26 cellular contexts compared by ENCODE assay signal in the genomic region with DNA sequence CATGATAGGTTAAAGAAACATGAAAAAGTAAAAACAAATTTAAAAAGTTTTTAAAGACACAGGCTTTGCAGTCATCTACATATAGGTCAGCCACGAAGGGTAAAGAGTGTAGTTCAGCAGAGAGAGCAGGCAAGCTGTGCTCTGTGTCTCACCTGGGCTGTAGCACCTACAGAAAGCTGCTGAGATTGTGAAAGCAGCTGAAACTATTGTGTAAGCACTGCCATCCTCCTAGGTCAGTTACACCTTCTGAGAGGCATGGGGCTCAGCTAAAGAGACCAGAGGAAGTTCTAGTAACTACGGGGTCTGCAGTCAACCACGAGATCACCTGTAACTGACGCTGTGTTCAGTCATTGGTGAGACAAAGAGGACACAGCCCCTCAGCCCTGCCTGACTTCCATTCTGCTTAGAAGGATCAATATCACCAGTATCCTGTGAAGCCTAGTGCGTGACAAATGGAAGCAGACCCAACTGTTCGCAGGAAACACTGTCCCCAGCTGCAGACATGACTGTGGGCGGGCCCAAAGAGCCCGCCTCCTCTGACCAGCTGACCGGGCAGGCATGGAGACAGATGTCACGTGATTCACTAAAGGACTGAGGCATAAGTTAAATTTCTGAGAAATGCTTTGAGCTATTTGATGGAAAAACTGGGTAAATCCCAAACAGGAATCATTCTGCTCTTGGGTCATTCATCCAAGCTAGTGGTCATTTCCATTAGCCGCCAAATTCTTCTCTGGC.
"Had no signal": no experiment of that assay in that cellular context is flagged by ENCODE, and none has a peak within 500 bp of the region (broad histone marks: within the 10 kb centered on the region; RNA-seq: fewer than 3 reads in every experiment).

No MANE protein-coding gene starts in this region.

- DNase-seq: activated CD4-positive, alpha-beta memory T cell treated with anti-CD3 and anti-CD28 coated beads, Interleukin-2, amount 10 ng/mL, durations not matched to agents 7 days and 5 days; activated CD4-positive, alpha-beta T cell treated with anti-CD3 and anti-CD28 coated beads for 1 hour; activated CD4-positive, alpha-beta T cell treated with anti-CD3 and anti-CD28 coated beads, Interleukin-2, amount 10 ng/mL, durations not matched to agents 7 days and 5 days; activated CD8-positive, alpha-beta memory T cell treated with anti-CD3 and anti-CD28 coated beads, Interleukin-2, amount 50 U/mL, for 48 hours; activated gamma-delta T cell; activated naive CD4-positive, alpha-beta T cell treated with anti-CD3 and anti-CD28 coated beads, Interleukin-2, amount 10 ng/mL, durations not matched to agents 7 days and 5 days; activated T-cell treated with anti-CD3 and anti-CD28 coated beads, Interleukin-2, amount 50 U/mL, for 24 hours; amniotic stem cell; brain microvascular endothelial cell; effector memory CD8-positive, alpha-beta T cell; erythroblast; gastrocnemius medialis; islet precursor cell; mammary epithelial cell; midbrain; naive thymus-derived CD4-positive, alpha-beta T cell; occipital lobe; right cardiac atrium; stimulated activated CD4-positive, alpha-beta T cell treated with anti-CD3 and anti-CD28 coated beads, Interleukin-2, amount 100 ng/mL, for 48 hours; stimulated activated naive CD4-positive, alpha-beta T cell treated with Interleukin-2 at 50 U/mL for 16 hours; T1000 had no signal

- H3K9me3 ChIP-seq: gastrocnemius medialis, tibial nerve had no signal

- H3K27me3 ChIP-seq: brain microvascular endothelial cell, gastrocnemius medialis, tibial nerve had no signal

- H3K36me3 ChIP-seq: brain microvascular endothelial cell, gastrocnemius medialis had no signal

- H3K27ac ChIP-seq: brain microvascular endothelial cell, coronary artery, gastrocnemius medialis, hepatocyte, parathyroid adenoma, tibial nerve had no signal

- ATAC-seq: effector memory CD8-positive, alpha-beta T cell; gastrocnemius medialis; naive thymus-derived CD4-positive, alpha-beta T cell; right cardiac atrium had no signal

- H3K9ac ChIP-seq: parathyroid adenoma had no signal

- H3K4me2 ChIP-seq: hepatocyte had no signal

- H3K4me1 ChIP-seq: gastrocnemius medialis, parathyroid adenoma had no signal

- FAIRE-seq: astrocyte had no signal

- H2AFZ ChIP-seq: hepatocyte, parathyroid adenoma had no signal

- H3K4me3 ChIP-seq: coronary artery, gastrocnemius medialis, hepatocyte, tibial nerve had no signal

- H3K79me2 ChIP-seq: hepatocyte, parathyroid adenoma had no signal
